Comparison of ENCODE assay signal across 27 cellular contexts in the genomic region with DNA sequence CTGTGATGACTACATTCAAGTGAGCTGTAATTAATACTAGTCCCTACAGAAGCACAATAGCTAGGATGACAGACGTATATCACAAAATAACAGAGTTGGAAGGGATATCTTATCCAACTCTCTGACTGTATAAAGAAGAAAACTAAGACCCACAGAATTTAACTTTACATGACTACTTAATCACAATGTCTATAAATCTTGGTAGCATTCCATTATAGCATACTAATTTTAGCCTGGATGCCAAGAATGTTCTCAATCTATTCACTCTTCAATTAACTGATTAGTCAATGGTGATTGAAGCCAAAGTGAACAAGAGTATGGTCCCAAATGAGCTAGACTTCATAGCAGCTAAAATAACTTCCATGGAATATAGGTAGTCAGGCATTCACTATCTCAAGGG. TPM values are rescaled to one million over a fixed set of nuclear protein-coding genes. Genes with fewer than 3 reads are reported as not detected.
"Had no signal": no experiment of that assay in that cellular context is flagged by ENCODE, and none has a peak within 500 bp of the region (broad histone marks: within the 10 kb centered on the region; RNA-seq: fewer than 3 reads in every experiment).

No MANE protein-coding gene starts in this region.

- H3K4me3 Mint-ChIP-seq: activated B cell treated with CpG ODN at 0.5 μM for 24 hours; activated CD4-positive, alpha-beta memory T cell treated with anti-CD3 and anti-CD28 coated beads for 36 hours; activated CD4-positive, alpha-beta T cell treated with anti-CD3 and anti-CD28 coated beads, Interleukin-2, amount 10 ng/mL, durations not matched to agents 24 days and 14 days; activated naive CD8-positive, alpha-beta T cell treated with anti-CD3 and anti-CD28 coated beads, Interleukin-2, amount 50 U/mL, for 24 hours; activated T-cell treated with anti-CD3 and anti-CD28 coated beads, Interleukin-2, amount 50 U/mL, for 4 hours; T-helper 17 cell had no signal

- DNase-seq: activated B cell treated with CpG ODN at 0.5 μM for 24 hours; activated CD4-positive, alpha-beta memory T cell treated with anti-CD3 and anti-CD28 coated beads for 36 hours; activated CD4-positive, alpha-beta T cell treated with anti-CD3 and anti-CD28 coated beads for 1 hour; activated CD4-positive, alpha-beta T cell treated with anti-CD3 and anti-CD28 coated beads, Interleukin-2, amount 10 ng/mL, durations not matched to agents 24 days and 14 days; activated CD8-positive, alpha-beta memory T cell treated with anti-CD3 and anti-CD28 coated beads for 24 hours; activated effector memory CD4-positive, alpha-beta T cell treated with anti-CD3 and anti-CD28 coated beads, Interleukin-2, amount 50 U/mL, for 16 hours; activated naive CD4-positive, alpha-beta T cell treated with Interleukin-2 at 50 U/mL for 16 hours; activated naive CD8-positive, alpha-beta T cell treated with anti-CD3 and anti-CD28 coated beads, Interleukin-2, amount 50 U/mL, for 24 hours; activated T-cell treated with anti-CD3 and anti-CD28 coated beads, Interleukin-2, amount 50 U/mL, for 4 hours; amniotic stem cell; brain microvascular endothelial cell; Kasumi-1; KBM-7; NCI-H1048; NCI-H187 treated with DMSO at 0.1 percent for 48 hours; NCI-H345; NCI-H510A; NCI-H526 treated with DMSO at 0.1 percent for 48 hours; NCI-H82; Right ventricle myocardium superior; RPMI8226; T-helper 17 cell; T-helper 9 cell had no signal

- H3K4me1 Mint-ChIP-seq: activated B cell treated with CpG ODN at 0.5 μM for 24 hours; activated CD4-positive, alpha-beta T cell treated with anti-CD3 and anti-CD28 coated beads, Interleukin-2, amount 10 ng/mL, durations not matched to agents 24 days and 14 days; activated naive CD8-positive, alpha-beta T cell treated with anti-CD3 and anti-CD28 coated beads, Interleukin-2, amount 50 U/mL, for 24 hours; T-helper 17 cell had no signal

- H3K4me1 ChIP-seq: SJSA1 had no signal

- H3K9me3 ChIP-seq: SJSA1 had no signal

- H3K9me3 Mint-ChIP-seq: activated B cell treated with CpG ODN at 0.5 μM for 24 hours; activated CD4-positive, alpha-beta memory T cell treated with anti-CD3 and anti-CD28 coated beads for 36 hours; activated CD4-positive, alpha-beta T cell treated with anti-CD3 and anti-CD28 coated beads, Interleukin-2, amount 10 ng/mL, durations not matched to agents 24 days and 14 days; activated naive CD4-positive, alpha-beta T cell treated with anti-CD3 and anti-CD28 coated beads, Interleukin-2, amount 50 U/mL, for 72 hours; activated naive CD8-positive, alpha-beta T cell treated with anti-CD3 and anti-CD28 coated beads, Interleukin-2, amount 50 U/mL, for 24 hours; activated T-cell treated with anti-CD3 and anti-CD28 coated beads, Interleukin-2, amount 50 U/mL, for 4 hours had no signal

- H3K27ac ChIP-seq: brain microvascular endothelial cell, cardiac muscle cell, SJSA1 had no signal

- H3K27ac Mint-ChIP-seq: activated B cell treated with CpG ODN at 0.5 μM for 24 hours; activated CD4-positive, alpha-beta memory T cell treated with anti-CD3 and anti-CD28 coated beads for 36 hours; activated CD4-positive, alpha-beta T cell treated with anti-CD3 and anti-CD28 coated beads, Interleukin-2, amount 10 ng/mL, durations not matched to agents 24 days and 14 days; activated naive CD4-positive, alpha-beta T cell treated with anti-CD3 and anti-CD28 coated beads, Interleukin-2, amount 50 U/mL, for 72 hours; activated naive CD8-positive, alpha-beta T cell treated with anti-CD3 and anti-CD28 coated beads, Interleukin-2, amount 50 U/mL, for 24 hours; T-helper 17 cell had no signal

- H3K27me3 Mint-ChIP-seq: activated B cell treated with CpG ODN at 0.5 μM for 24 hours; activated CD4-positive, alpha-beta memory T cell treated with anti-CD3 and anti-CD28 coated beads for 36 hours; activated CD4-positive, alpha-beta T cell treated with anti-CD3 and anti-CD28 coated beads, Interleukin-2, amount 10 ng/mL, durations not matched to agents 24 days and 14 days; activated naive CD8-positive, alpha-beta T cell treated with anti-CD3 and anti-CD28 coated beads, Interleukin-2, amount 50 U/mL, for 24 hours; T-helper 17 cell had no signal

- H3K4me3 ChIP-seq: cardiac muscle cell, SJSA1 had no signal

- H3K36me3 Mint-ChIP-seq: activated CD4-positive, alpha-beta memory T cell treated with anti-CD3 and anti-CD28 coated beads for 36 hours; activated naive CD4-positive, alpha-beta T cell treated with anti-CD3 and anti-CD28 coated beads, Interleukin-2, amount 50 U/mL, for 72 hours had no signal

- H3K27me3 ChIP-seq: brain microvascular endothelial cell, cardiac muscle cell, SJSA1 had no signal

- H3K36me3 ChIP-seq: brain microvascular endothelial cell, cardiac muscle cell, SJSA1 had no signal

RNA-seq across cellular contexts. Expression of a gene that starts 31.2 kb away (rescaled TPM):
- total RNA-seq: activated CD4-positive, alpha-beta T cell treated with anti-CD3 and anti-CD28 coated beads, Interleukin-2, amount 10 ng/mL, durations not matched to agents 24 days and 14 days; OCI-LY7 had no signal
